In genomic region chr1:227996187-227996950, GRCh38 we compare ENCODE assay signal across 28 cellular contexts. TPM values are rescaled to one million over a fixed set of nuclear protein-coding genes. Genes with fewer than 3 reads are reported as not detected.
A peak's percentile ranks its signal among the peaks of the same experiment; 100 is the strongest.
DNase-seq lines count a peak whose midpoint lies in the region; ATAC-seq and TF ChIP-seq lines count a peak whose summit lies in the region.
"Had no signal": no experiment of that assay in that cellular context is flagged by ENCODE, and none has a peak within 500 bp of the region (broad histone marks: within the 10 kb centered on the region; RNA-seq: fewer than 3 reads in every experiment).

No MANE protein-coding gene starts in this region.

- H3K9ac ChIP-seq in Karpas-422 (ENCODE audit: low read length), result no peak overlapping the region
- H3K9ac ChIP-seq: SK-N-SH had no signal

- H3K4me2 ChIP-seq in Karpas-422 (ENCODE audit: low read depth, low read length, poor library complexity, severe bottlenecking), result no peak overlapping the region
- H3K4me2 ChIP-seq: SK-N-SH had no signal

- H3K36me3 ChIP-seq in right atrium auricular region (no peaks in the 10 kb centered on the region), heart right ventricle (no peaks in the 10 kb centered on the region), Karpas-422 (ENCODE audit: insufficient read depth, low read length) (no peaks in the 10 kb centered on the region)
- H3K36me3 ChIP-seq: brain microvascular endothelial cell, neutrophil, tibial artery had no signal

- H3K27ac ChIP-seq in right atrium auricular region, result no peak overlapping the region
- no peak overlapping the region for H3K27ac ChIP-seq in heart right ventricle
- H3K27ac ChIP-seq in Karpas-422 (ENCODE audit: low read length), result no peak overlapping the region
- H3K27ac ChIP-seq: brain microvascular endothelial cell, neutrophil, skin epidermis, tibial artery had no signal

- H3K4me1 ChIP-seq in right atrium auricular region (no peaks in the 10 kb centered on the region), heart right ventricle (no peaks in the 10 kb centered on the region), Karpas-422 (ENCODE audit: low read length) (no peaks in the 10 kb centered on the region)
- H3K4me1 ChIP-seq: tibial artery had no signal

- ATAC-seq in heart right ventricle (no peak), esophagus mucosa (peak; percentile 50), GM19397 (IDR thresholded peaks at IDR 0.05; ENCODE audit: unreplicated experiment) (no peak), HG02973 (IDR thresholded peaks at IDR 0.05; ENCODE audit: unreplicated experiment) (no peak)
- ATAC-seq: activated T-cell treated with anti-CD3 and anti-CD28 coated beads, Interleukin-2, amount 50 U/mL, for 4 hours; left cardiac atrium; stimulated activated naive CD8-positive, alpha-beta T cell treated with anti-CD3 and anti-CD28 coated beads, Interleukin-15, amount 100 ng/mL, for 72 hours had no signal

- peaks cover 0 to 31% of the 10 kb centered on the region in 2 donors for H3K9me3 ChIP-seq in right atrium auricular region
- H3K9me3 ChIP-seq in heart right ventricle, result peaks cover 0 to 44% (median 20%) of the 10 kb centered on the region in 11 donors
- no peaks in the 10 kb centered on the region for H3K9me3 ChIP-seq in Karpas-422 (ENCODE audit: low read length)
- H3K9me3 ChIP-seq: neutrophil had no signal

- TF ChIP-seq CTCF in right atrium auricular region (IDR thresholded peaks at IDR 0.05), result no peak
- no peak for TF ChIP-seq CTCF in heart right ventricle (IDR thresholded peaks at IDR 0.05)

- no peaks in the 10 kb centered on the region for H3K79me2 ChIP-seq in Karpas-422 (ENCODE audit: low read length)

- DNase-seq in right atrium auricular region (ENCODE audit: low spot score) (peak; percentile 18), heart right ventricle (no peak), mucosa of gallbladder (ENCODE audit: low spot score) (peak; percentile 9), Karpas-422 (no peak), RKO (ENCODE audit: low spot score) (no peak)
- DNase-seq: activated CD4-positive, alpha-beta T cell treated with anti-CD3 and anti-CD28 coated beads for 1 hour; activated CD8-positive, alpha-beta memory T cell treated with anti-CD3 and anti-CD28 coated beads for 24 hours; activated T-cell treated with anti-CD3 and anti-CD28 coated beads, Interleukin-2, amount 50 U/mL, for 4 hours; brain microvascular endothelial cell; DMS153; left cardiac atrium; mesendoderm; naive B cell; NCI-H1105; NCI-H2029; NCI-H2227 treated with DMSO at 0.1 percent for 48 hours; NCI-H748 treated with DMSO at 0.1 percent for 48 hours; SK-N-SH; stimulated activated naive CD8-positive, alpha-beta T cell treated with anti-CD3 and anti-CD28 coated beads, Interleukin-15, amount 100 ng/mL, for 72 hours; T-helper 2 cell had no signal

- H4K20me1 ChIP-seq in Karpas-422 (ENCODE audit: insufficient read depth, low read depth, low read length), result no peaks in the 10 kb centered on the region

- no peak overlapping the region for H3K4me3 ChIP-seq in right atrium auricular region
- no peak overlapping the region for H3K4me3 ChIP-seq in heart right ventricle
- no peak overlapping the region for H3K4me3 ChIP-seq in Karpas-422 (ENCODE audit: low read length)
- H3K4me3 ChIP-seq: skin epidermis, tibial artery had no signal

- intact Hi-C loops in heart right ventricle (cut with DNase I), result no loop called here

- 7 to 22% methylated on average over 1 of the region's 1 CpG for WGBS in heart right ventricle, 2 donors

- no peak overlapping the region for H2AFZ ChIP-seq in Karpas-422 (ENCODE audit: low read length)

- no peaks in the 10 kb centered on the region for H3K27me3 ChIP-seq in right atrium auricular region
- peaks cover 0 to 20% (median 2%) of the 10 kb centered on the region in 7 donors for H3K27me3 ChIP-seq in heart right ventricle
- H3K27me3 ChIP-seq in Karpas-422 (ENCODE audit: low read length), result 0 out of 2 replicates have a peak, but pooled peaks cover 2% of the 10 kb centered on the region
- H3K27me3 ChIP-seq: brain microvascular endothelial cell had no signal

- no peaks in the 10 kb centered on the region for H3K9me2 ChIP-seq in Karpas-422 (replicated peaks; ENCODE audit: insufficient read depth, low read length)
- H3K9me2 ChIP-seq: SK-N-SH had no signal

RNA-seq across cellular contexts. Expression of gene WNT3A, which starts 10.4 kb away (rescaled TPM):
- total RNA-seq in right atrium auricular region (not detected), heart right ventricle (not detected), esophagus mucosa (0.44 TPM), mucosa of gallbladder (0.06 TPM)
- not detected for polyA plus RNA-seq in heart right ventricle
- total RNA-seq in Karpas-422 (2014; rRNA removed; shearing (Covaris generic); ENCODE audit: low replicate concordance), result not detected in 2 replicates
- total RNA-seq: activated T-cell treated with anti-CD3 and anti-CD28 coated beads, Interleukin-2, amount 50 U/mL, for 4 hours; B cell; fibroblast of villous mesenchyme; left cardiac atrium had no signal
- polyA plus RNA-seq: SK-N-SH had no signal

RNA-seq across cellular contexts. Expression of gene WNT9A, which starts 48.6 kb away (rescaled TPM):
- 1 to 10 TPM in 1 of 2 donors, under 1 TPM in 1; 0.78 to 2.2 TPM for total RNA-seq in right atrium auricular region
- 10 to 100 TPM in 5 of 10 donors, 1 to 10 TPM in 3, under 1 TPM in 2; 0.39 to 27.9 (median 8.6) TPM for total RNA-seq in heart right ventricle
- polyA plus RNA-seq in heart right ventricle, result under 1 TPM; 0.39 to 0.80 TPM
- total RNA-seq in esophagus mucosa, result 3.1 TPM
- 2.2 TPM for total RNA-seq in mucosa of gallbladder
- total RNA-seq in Karpas-422 (2014; rRNA removed; shearing (Covaris generic); ENCODE audit: low replicate concordance), result not detected in 2 replicates
- total RNA-seq: B cell had no signal

Comparison
In these comparisons a context has a peak if more than half of its experiments do, and no peak if none do; other contexts are left out.
1. DNase-seq: peak in right atrium auricular region (single experiment) and mucosa of gallbladder (single experiment); none in heart right ventricle (0 of 2), Karpas-422 (single experiment) and RKO (single experiment).